Comparison of ENCODE assay signal across 16 cellular contexts in genomic region chr2:98748303-98749052, GRCh38. TPM values are rescaled to one million over a fixed set of nuclear protein-coding genes. Genes with fewer than 3 reads are reported as not detected.
DNase-seq lines count a peak whose midpoint lies in the region; ATAC-seq and FAIRE-seq lines count a peak whose summit lies in the region.
"Had no signal": no experiment of that assay in that cellular context is flagged by ENCODE, and none has a peak within 500 bp of the region (broad histone marks: within the 10 kb centered on the region; RNA-seq: fewer than 3 reads in every experiment).

No MANE protein-coding gene starts in this region.

- ATAC-seq in left ventricle myocardium superior (peak; percentile 15), left cardiac atrium (no peak), esophagus mucosa (peak; percentile 11)

- FAIRE-seq in HTR-8/SVneo (lab: Jason Lieb, UNC) = peak; percentile 83

- no peak for DNase-seq in left ventricle myocardium superior
- no peak for DNase-seq in left cardiac atrium
- no peak for DNase-seq in HTR-8/SVneo (ENCODE audit: insufficient read length, low spot score)
- DNase-seq in UCSD-AML1 (lab: John Stamatoyannopoulos, UW; ENCODE audit: unreplicated experiment) = no peak
- no peak for DNase-seq in stimulated activated CD4-positive, alpha-beta T cell treated with anti-CD3 and anti-CD28 coated beads, Interleukin-4, amount 100 ng/mL, for 1 hour
- DNase-seq in NOMO-1 (lab: John Stamatoyannopoulos, UW; ENCODE audit: unreplicated experiment in 2 of 2) = no peak
- DNase-seq in inferior parietal cortex (ENCODE audit: extremely low spot score) = no peak
- DNase-seq: activated CD4-positive, alpha-beta T cell treated with anti-CD3 and anti-CD28 coated beads, Interleukin-2, amount 10 ng/mL, durations not matched to agents 7 days and 5 days; activated gamma-delta T cell; DMS79 treated with DMSO at 0.1 percent for 48 hours; foreskin melanocyte; mesenchymal stem cell; NCI-H1436; NCI-H510A; Peyer's patch had no signal

- intact Hi-C loops in left ventricle myocardium superior (cut with micrococcal nuclease) (no loop called here), left cardiac atrium (cut with DNase I) (no loop called here)

RNA-seq across cellular contexts. Expression of gene MGAT4A, which starts 17.5 kb away (rescaled TPM):
- total RNA-seq in left ventricle myocardium superior = 18.8 TPM
- total RNA-seq in left cardiac atrium = 10 to 100 TPM; 28.2 to 41.6 TPM
- total RNA-seq in esophagus mucosa = 5.6 TPM

Comparison
In these comparisons a context has a peak if more than half of its experiments do, and no peak if none do; other contexts are left out.
1. ATAC-seq: peak in left ventricle myocardium superior (single experiment) and esophagus mucosa (single experiment); none in left cardiac atrium (0 of 2).